8 cellular contexts compared by ENCODE assay signal in genomic region chr1:185045793-185046441, GRCh38. TPM values are rescaled to one million over a fixed set of nuclear protein-coding genes. Genes with fewer than 3 reads are reported as not detected.
DNase-seq lines count a peak whose midpoint lies in the region; ATAC-seq, FAIRE-seq and TF ChIP-seq lines count a peak whose summit lies in the region.

No MANE protein-coding gene starts in this region.

- no peaks in the 10 kb centered on the region for H3K9me3 Mint-ChIP-seq in activated naive CD4-positive, alpha-beta T cell treated with anti-CD3 and anti-CD28 coated beads, Interleukin-2, amount 50 U/mL, for 72 hours

- DNase-seq in 8988T: peak; percentile 41
- DNase-seq in GM12891 (ENCODE audit: insufficient read length, low spot score): no peak
- DNase-seq in NCI-H82 (lab: John Stamatoyannopoulos, UW): peak; percentile 82
- peak; percentile 34 to 71 for DNase-seq in activated naive CD4-positive, alpha-beta T cell treated with anti-CD3 and anti-CD28 coated beads, Interleukin-2, amount 50 U/mL, for 72 hours (ENCODE audit: low spot score in 2 of 2)
- peak; percentile 50 for DNase-seq in Right ventricle myocardium superior
- DNase-seq in pons (ENCODE audit: low spot score): peak; percentile 20
- DNase-seq in DMS114 treated with DMSO at 0.1 percent for 48 hours (lab: John Stamatoyannopoulos, UW; ENCODE audit: unreplicated experiment): no peak

- H3K27ac Mint-ChIP-seq in activated naive CD4-positive, alpha-beta T cell treated with anti-CD3 and anti-CD28 coated beads, Interleukin-2, amount 50 U/mL, for 72 hours: peak overlapping the region; percentile 76 to 79

- H3K36me3 Mint-ChIP-seq in activated naive CD4-positive, alpha-beta T cell treated with anti-CD3 and anti-CD28 coated beads, Interleukin-2, amount 50 U/mL, for 72 hours: peaks cover 12 to 13% of the 10 kb centered on the region in 2 donors

- no peak for TF ChIP-seq POLR2A in GM12891 (IDR thresholded peaks at IDR 0.05; ENCODE audit: low read depth, low read length)

- ATAC-seq in HG02970 (IDR thresholded peaks at IDR 0.05; ENCODE audit: low FRiP score, unreplicated experiment) (peak; percentile 8), Right ventricle myocardium superior (ENCODE audit: poor library complexity) (peak; percentile 78)
- ATAC-seq in activated naive CD4-positive, alpha-beta T cell treated with anti-CD3 and anti-CD28 coated beads, Interleukin-2, amount 50 U/mL, for 72 hours: peak; percentile 47 to 69

- intact Hi-C loops in Right ventricle myocardium superior (cut with DNase I): no loop called here

- peak; percentile 81 for FAIRE-seq in GM12891 (lab: Jason Lieb, UNC)

TF ChIP-seq in GM12891, 5 proteins besides CTCF, POLR2A, EP300 and RAD21:
- TF ChIP-seq TAF1 (IDR thresholded peaks at IDR 0.05; ENCODE audit: low read depth, low read length) (no peak), POLR2AphosphoS5 (IDR thresholded peaks at IDR 0.05; ENCODE audit: low read depth, low read length) (no peak), SPI1 (IDR thresholded peaks at IDR 0.05; ENCODE audit: low read depth, low read length) (no peak), POU2F2 (IDR thresholded peaks at IDR 0.05; ENCODE audit: low read depth, low read length) (no peak), PAX5 (IDR thresholded peaks at IDR 0.05; ENCODE audit: insufficient read depth, low read length, severe bottlenecking) (no peak)

RNA-seq across cellular contexts. Expression of gene RNF2, which starts 0.6 kb away (rescaled TPM):
- 10.5 TPM for polyA plus RNA-seq in GM12891 (2012; ENCODE audit: low read depth, missing spikeins)
- total RNA-seq in activated naive CD4-positive, alpha-beta T cell treated with anti-CD3 and anti-CD28 coated beads, Interleukin-2, amount 50 U/mL, for 72 hours: 10 to 100 TPM; 14.2 to 20.6 TPM
- 9.8 TPM for total RNA-seq in Right ventricle myocardium superior

Comparison
In these comparisons a context has a peak if more than half of its experiments do, and no peak if none do; other contexts are left out.
1. DNase-seq: peak in 8988T (single experiment), NCI-H82 (single experiment), activated naive CD4-positive, alpha-beta T cell treated with anti-CD3 and anti-CD28 coated beads, Interleukin-2, amount 50 U/mL, for 72 hours (2 of 2), Right ventricle myocardium superior (single experiment) and pons (single experiment); none in GM12891 (single experiment) and DMS114 treated with DMSO at 0.1 percent for 48 hours (single experiment).
2. ATAC-seq: peak in every context shown above with its lines; median percentile 78 in Right ventricle myocardium superior; 58 in activated naive CD4-positive, alpha-beta T cell treated with anti-CD3 and anti-CD28 coated beads, Interleukin-2, amount 50 U/mL, for 72 hours; 8 in HG02970.